1 cellular context compared by ENCODE assay signal in genomic region chr2:201149064-201149820, GRCh38.
TF ChIP-seq lines count a peak whose summit lies in the region.

No MANE protein-coding gene starts in this region.

TF ChIP-seq in HepG2, 621 proteins besides CTCF, POLR2A, EP300 and RAD21 (continued from another document and continues in another):
- no peak; the same call in 1 of the 2 replicates for TF ChIP-seq PRDM10 (CRISPR knock-in tag; IDR thresholded peaks at IDR 0.05; ENCODE audit: low read depth)
- no peak for TF ChIP-seq ATF6 (CRISPR knock-in tag; conservative IDR thresholded peaks at IDR 0.05)
- no peak for TF ChIP-seq ZNF709 (CRISPR knock-in tag; IDR thresholded peaks at IDR 0.05)
- no peak for TF ChIP-seq ZNF562 (CRISPR knock-in tag; IDR thresholded peaks at IDR 0.05; ENCODE audit: borderline replicate concordance)
- no peak for TF ChIP-seq KDM5B (CRISPR knock-in tag; IDR thresholded peaks at IDR 0.05; ENCODE audit: borderline replicate concordance)
- no peak for TF ChIP-seq ZNF251 (CRISPR knock-in tag; IDR thresholded peaks at IDR 0.05)
- TF ChIP-seq SALL2 (CRISPR knock-in tag; IDR thresholded peaks at IDR 0.05) = no peak
- TF ChIP-seq MAF1 (CRISPR knock-in tag; IDR thresholded peaks at IDR 0.05; ENCODE audit: borderline replicate concordance) = no peak
- TF ChIP-seq GATAD2A (CRISPR knock-in tag; IDR thresholded peaks at IDR 0.05) = peak; percentile 96
- no peak for TF ChIP-seq ARID2 (CRISPR knock-in tag; IDR thresholded peaks at IDR 0.05; ENCODE audit: borderline replicate concordance)
- no peak for TF ChIP-seq ZNF335 (CRISPR knock-in tag; IDR thresholded peaks at IDR 0.05)
- no peak for TF ChIP-seq ZNF800 (CRISPR knock-in tag; IDR thresholded peaks at IDR 0.05)
- no peak for TF ChIP-seq ZNF143 (CRISPR knock-in tag; IDR thresholded peaks at IDR 0.05)
- no peak for TF ChIP-seq GLMP (CRISPR knock-in tag; IDR thresholded peaks at IDR 0.05; ENCODE audit: borderline replicate concordance)
- TF ChIP-seq JUN (CRISPR knock-in tag; IDR thresholded peaks at IDR 0.05) = peak; percentile 81
- TF ChIP-seq U2AF1 (optimal IDR thresholded peaks at IDR 0.05; ENCODE audit: low read depth, low read length) = no peak
- peak; percentile 7; the same call in 1 of the 2 replicates for TF ChIP-seq NFYC (CRISPR knock-in tag; IDR thresholded peaks at IDR 0.05)
- no peak for TF ChIP-seq NBN (conservative IDR thresholded peaks at IDR 0.05)
- no peak for TF ChIP-seq E2F5 (CRISPR knock-in tag; conservative IDR thresholded peaks at IDR 0.05)
- TF ChIP-seq MED1 (CRISPR knock-in tag; IDR thresholded peaks at IDR 0.05) = peak; percentile 71
- no peak for TF ChIP-seq ZNF430 (CRISPR knock-in tag; IDR thresholded peaks at IDR 0.05)
- TF ChIP-seq KDM2A (CRISPR knock-in tag; IDR thresholded peaks at IDR 0.05; ENCODE audit: borderline replicate concordance, low read depth) = no peak
- TF ChIP-seq ZNF576 (CRISPR knock-in tag; IDR thresholded peaks at IDR 0.05) = no peak
- no peak for TF ChIP-seq ZNF749 (CRISPR knock-in tag; IDR thresholded peaks at IDR 0.05; ENCODE audit: borderline replicate concordance)
- TF ChIP-seq ZNF343 (CRISPR knock-in tag; IDR thresholded peaks at IDR 0.05) = no peak
- no peak for TF ChIP-seq ZBTB26 (CRISPR knock-in tag; IDR thresholded peaks at IDR 0.05; ENCODE audit: borderline replicate concordance)
- TF ChIP-seq ZBTB7A (CRISPR knock-in tag; IDR thresholded peaks at IDR 0.05) = no peak
- TF ChIP-seq SMC3 (IDR thresholded peaks at IDR 0.05; ENCODE audit: low read length) = no peak
- TF ChIP-seq ZBTB3 (CRISPR knock-in tag; IDR thresholded peaks at IDR 0.05; ENCODE audit: borderline replicate concordance, low read depth) = no peak
- TF ChIP-seq NFKBIZ (CRISPR knock-in tag; IDR thresholded peaks at IDR 0.05) = peak; percentile 83; the same call in 1 of the 2 replicates
- TF ChIP-seq ARID4A (CRISPR knock-in tag; IDR thresholded peaks at IDR 0.05; ENCODE audit: borderline replicate concordance) = 0 out of 2 replicates have a peak, but pooled peaks have one; percentile 26
- TF ChIP-seq NCOR1 (IDR thresholded peaks at IDR 0.05; ENCODE audit: borderline replicate concordance, low read length) = peak; percentile 80
- TF ChIP-seq ZSCAN29 (CRISPR knock-in tag; conservative IDR thresholded peaks at IDR 0.05) = no peak
- no peak for TF ChIP-seq SNAI1 (CRISPR knock-in tag; IDR thresholded peaks at IDR 0.05; ENCODE audit: borderline replicate concordance)
- no peak for TF ChIP-seq FOXA1 (IDR thresholded peaks at IDR 0.05)
- TF ChIP-seq FOXA1 (CRISPR knock-in tag; IDR thresholded peaks at IDR 0.05) = no peak
- peak; percentile 54; the same call in 1 of the 2 replicates for TF ChIP-seq MXD4 (CRISPR knock-in tag; IDR thresholded peaks at IDR 0.05)
- TF ChIP-seq TEAD2 (CRISPR knock-in tag; IDR thresholded peaks at IDR 0.05) = no peak
- no peak for TF ChIP-seq MTA3 (CRISPR knock-in tag; IDR thresholded peaks at IDR 0.05)
- peak in 1 of 2 experiments; percentile 54; a peak in 2 of 4 replicates for TF ChIP-seq ATF4 (CRISPR knock-in tag; IDR thresholded peaks at IDR 0.05)
- TF ChIP-seq FOXP4 (CRISPR knock-in tag; IDR thresholded peaks at IDR 0.05) = peak; percentile 66
- no peak for TF ChIP-seq XRCC5 (optimal IDR thresholded peaks at IDR 0.05; ENCODE audit: low read length)
